In the genomic region with DNA sequence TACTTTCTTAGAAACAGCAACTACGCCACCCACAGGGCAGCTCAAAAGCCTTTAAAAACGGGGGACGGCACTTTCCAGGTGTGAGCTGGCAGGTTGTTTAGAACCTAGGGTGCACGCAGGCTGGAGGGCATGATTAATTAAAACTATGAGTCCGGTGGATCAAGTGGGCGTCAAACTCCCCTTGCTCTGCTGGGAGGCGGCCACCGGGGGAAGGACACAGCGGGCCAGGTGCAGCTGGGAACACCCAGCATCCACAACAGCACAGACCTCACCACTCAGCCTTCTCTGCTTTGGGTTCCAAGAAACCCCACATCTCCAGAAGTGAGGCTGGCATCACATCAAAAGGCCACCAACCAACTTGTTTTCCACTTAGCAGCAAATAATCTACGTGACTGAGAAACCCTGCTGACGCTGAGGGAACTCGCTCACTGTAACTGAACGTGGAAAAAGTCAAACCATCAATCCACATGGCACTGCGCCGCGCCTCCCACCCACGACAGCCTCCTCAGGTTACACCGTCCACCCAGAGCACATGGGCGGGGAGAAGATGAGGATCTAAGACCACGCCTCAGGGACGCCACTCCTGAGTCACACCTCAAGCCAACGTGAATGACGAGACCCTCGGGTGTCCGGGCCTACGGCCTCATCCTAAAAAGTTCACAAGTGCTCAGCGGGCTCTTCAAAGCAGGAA, we compare ENCODE assay signal across 12 cellular contexts.
A peak's percentile ranks its signal among the peaks of the same experiment; 100 is the strongest.
DNase-seq lines count a peak whose midpoint lies in the region; ATAC-seq, FAIRE-seq and TF ChIP-seq lines count a peak whose summit lies in the region.
"Had no signal": no experiment of that assay in that cellular context is flagged by ENCODE, and none has a peak within 500 bp of the region (broad histone marks: within the 10 kb centered on the region; RNA-seq: fewer than 3 reads in every experiment).

No MANE protein-coding gene starts in this region.

- ATAC-seq in HG02885 (IDR thresholded peaks at IDR 0.05; ENCODE audit: poor library complexity, unreplicated experiment) = no peak
- no peak for ATAC-seq in GM18867 (IDR thresholded peaks at IDR 0.05; ENCODE audit: unreplicated experiment)

- H3K4me3 ChIP-seq in rectal smooth muscle tissue (ENCODE audit: low read length) = no peak overlapping the region

- H3K27me3 ChIP-seq in rectal smooth muscle tissue (ENCODE audit: control insufficient read depth, insufficient read depth, low read length) = no peaks in the 10 kb centered on the region

- H3K4me1 ChIP-seq in rectal smooth muscle tissue (ENCODE audit: control insufficient read depth, insufficient read depth, low read length) = no peaks in the 10 kb centered on the region

- H3K27ac ChIP-seq in C4-2B (peak overlapping the region; percentile 30; the same call in 1 of the 2 replicates), rectal smooth muscle tissue (ENCODE audit: low read depth, low read length) (peak overlapping the region; percentile 0)
- H3K27ac ChIP-seq: KMS-11 had no signal

- H3K9ac ChIP-seq in rectal smooth muscle tissue (ENCODE audit: low read length) = no peak overlapping the region
- H3K9ac ChIP-seq: KMS-11 had no signal

- peaks cover 2% of the 10 kb centered on the region for H3K36me3 ChIP-seq in rectal smooth muscle tissue (ENCODE audit: control insufficient read depth, insufficient read depth, low read length)

- DNase-seq in NCI-H510A (lab: John Stamatoyannopoulos, UW) (peak; percentile 42), GM19239 (ENCODE audit: insufficient read length, low spot score) (no peak), GDM1 (lab: John Stamatoyannopoulos, UW) (no peak)
- DNase-seq in activated effector memory CD4-positive, alpha-beta T cell treated with Interleukin-2 at 50 U/mL for 16 hours = peak; percentile 15
- DNase-seq: AML-193, H7 had no signal

- peak; percentile 25 for TF ChIP-seq CTCF in C4-2B (conservative IDR thresholded peaks at IDR 0.05)

- FAIRE-seq in GM19239 (lab: Jason Lieb, UNC) = no peak
- FAIRE-seq: TTC549 had no signal

Comparison
In these comparisons a context has a peak if more than half of its experiments do, and no peak if none do; other contexts are left out.
1. DNase-seq: peak in NCI-H510A (single experiment) and activated effector memory CD4-positive, alpha-beta T cell treated with Interleukin-2 at 50 U/mL for 16 hours (single experiment); none in GM19239 (single experiment) and GDM1 (single experiment).